15 cellular contexts compared by ENCODE assay signal in the genomic region with DNA sequence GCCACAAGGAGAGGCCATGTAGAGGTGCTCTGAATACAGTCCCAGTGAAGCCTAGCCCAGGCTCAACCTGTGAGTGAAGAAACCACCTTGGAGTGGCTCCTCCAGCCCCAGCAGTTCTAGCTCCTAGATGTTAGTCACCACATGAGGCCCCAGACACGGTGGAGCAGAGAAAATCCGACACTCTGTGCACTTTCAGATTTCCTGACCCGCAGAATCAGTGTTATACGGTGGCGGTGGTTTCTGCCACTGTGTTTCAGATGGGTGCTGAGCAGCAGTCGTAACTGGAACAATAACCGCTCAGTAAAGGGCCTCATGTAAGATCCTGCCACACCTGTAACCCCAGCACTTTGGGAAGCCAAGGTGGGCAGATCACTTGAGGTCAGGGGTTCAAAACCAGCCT. TPM values are rescaled to one million over a fixed set of nuclear protein-coding genes. Genes with fewer than 3 reads are reported as not detected.
"Had no signal": no experiment of that assay in that cellular context is flagged by ENCODE, and none has a peak within 500 bp of the region (broad histone marks: within the 10 kb centered on the region; RNA-seq: fewer than 3 reads in every experiment).

No MANE protein-coding gene starts in this region.

- H3K27ac ChIP-seq: epithelial cell of prostate, ovary had no signal

- H3K4me1 Mint-ChIP-seq: activated naive CD4-positive, alpha-beta T cell treated with anti-CD3 and anti-CD28 coated beads, Interleukin-2, amount 50 U/mL, for 24 hours; central memory CD8-positive, alpha-beta T cell had no signal

- H3K36me3 ChIP-seq: ovary had no signal

- H3K9me3 ChIP-seq: ovary had no signal

- H3K36me3 Mint-ChIP-seq: activated naive CD4-positive, alpha-beta T cell treated with anti-CD3 and anti-CD28 coated beads, Interleukin-2, amount 50 U/mL, for 24 hours; type B pancreatic cell had no signal

- H3K4me3 Mint-ChIP-seq: activated naive CD4-positive, alpha-beta T cell treated with anti-CD3 and anti-CD28 coated beads, Interleukin-2, amount 50 U/mL, for 24 hours; activated T-cell treated with anti-CD3 and anti-CD28 coated beads, Interleukin-2, amount 50 U/mL, for 24 hours; central memory CD8-positive, alpha-beta T cell; type B pancreatic cell had no signal

- DNase-seq: activated CD4-positive, alpha-beta T cell treated with anti-CD3 and anti-CD28 coated beads, Interleukin-2, amount 50 U/mL, for 4 hours; activated effector memory CD4-positive, alpha-beta T cell treated with Interleukin-2 at 50 U/mL for 16 hours; activated T-cell treated with anti-CD3 and anti-CD28 coated beads, Interleukin-2, amount 50 U/mL, for 24 hours; effector memory CD4-positive, alpha-beta T cell; left cardiac atrium; mesenchymal stem cell; ovary had no signal

- H3K9me3 Mint-ChIP-seq: activated naive CD4-positive, alpha-beta T cell treated with anti-CD3 and anti-CD28 coated beads, Interleukin-2, amount 50 U/mL, for 24 hours; activated T-cell treated with anti-CD3 and anti-CD28 coated beads, Interleukin-2, amount 50 U/mL, for 24 hours; central memory CD8-positive, alpha-beta T cell; type B pancreatic cell had no signal

- H3K4me3 ChIP-seq: ovary, skin epidermis had no signal

- H3K27me3 Mint-ChIP-seq: type B pancreatic cell had no signal

- H3K27ac Mint-ChIP-seq: activated naive CD4-positive, alpha-beta T cell treated with anti-CD3 and anti-CD28 coated beads, Interleukin-2, amount 50 U/mL, for 24 hours; activated T-cell treated with anti-CD3 and anti-CD28 coated beads, Interleukin-2, amount 50 U/mL, for 24 hours; type B pancreatic cell had no signal

- H3K27me3 ChIP-seq: ovary had no signal

- ATAC-seq: activated CD4-positive, CD25-positive, alpha-beta regulatory T cell treated with anti-CD3 and anti-CD28 coated beads, Interleukin-2, amount 50 U/mL, for 24 hours; left cardiac atrium had no signal

RNA-seq across cellular contexts. Expression of a gene that starts 38.3 kb away (rescaled TPM):
- total RNA-seq: glomerular endothelial cell; T-helper 2 cell treated with Interferon-gamma antibody and Interleukin-4, amounts not matched to agents 100 ng/mL and 5 ng/mL, for 36 hours had no signal
